8 cellular contexts compared by ENCODE assay signal in genomic region chr18:62741118-62741566, GRCh38. TPM values are rescaled to one million over a fixed set of nuclear protein-coding genes. Genes with fewer than 3 reads are reported as not detected.
A peak's percentile ranks its signal among the peaks of the same experiment; 100 is the strongest.
DNase-seq lines count a peak whose midpoint lies in the region; ATAC-seq and TF ChIP-seq lines count a peak whose summit lies in the region.

No MANE protein-coding gene starts in this region.

- H3K4me1 ChIP-seq in CD4-positive, CD25-positive, alpha-beta regulatory T cell (ENCODE audit: control insufficient read depth, insufficient read depth, low read length, poor library complexity, severe bottlenecking): no peaks in the 10 kb centered on the region
- H3K4me1 ChIP-seq in HUES64 (ENCODE audit: insufficient read depth, low read length) (peaks cover 82% of the 10 kb centered on the region), lower lobe of right lung (peaks cover 26% of the 10 kb centered on the region)

- H3K27ac Mint-ChIP-seq in CD4-positive, CD25-positive, alpha-beta regulatory T cell: peak overlapping the region in 2 of 3 donors; percentile 3 to 40
- H3K27ac Mint-ChIP-seq in stimulated activated effector memory CD8-positive, alpha-beta T cell treated with anti-CD3 and anti-CD28 coated beads, Interleukin-12 subunit alpha, Interleukin-12 subunit beta, amount 100 ng/mL, for 72 hours: no peak overlapping the region

- H3K4me1 Mint-ChIP-seq in CD4-positive, CD25-positive, alpha-beta regulatory T cell: peaks cover 4 to 36% (median 29%) of the 10 kb centered on the region in 4 donors
- H3K4me1 Mint-ChIP-seq in stimulated activated effector memory CD8-positive, alpha-beta T cell treated with anti-CD3 and anti-CD28 coated beads, Interleukin-12 subunit alpha, Interleukin-12 subunit beta, amount 100 ng/mL, for 72 hours: peaks cover 37% of the 10 kb centered on the region

- WGBS in HUES64: 58% methylated on average over 4 of the region's 4 CpGs

- no peaks in the 10 kb centered on the region for H3K36me3 Mint-ChIP-seq in CD4-positive, CD25-positive, alpha-beta regulatory T cell
- H3K36me3 Mint-ChIP-seq in stimulated activated effector memory CD8-positive, alpha-beta T cell treated with anti-CD3 and anti-CD28 coated beads, Interleukin-12 subunit alpha, Interleukin-12 subunit beta, amount 100 ng/mL, for 72 hours: no peaks in the 10 kb centered on the region

- no peak overlapping the region for H3K4me3 Mint-ChIP-seq in CD4-positive, CD25-positive, alpha-beta regulatory T cell
- no peak overlapping the region for H3K4me3 Mint-ChIP-seq in stimulated activated effector memory CD8-positive, alpha-beta T cell treated with anti-CD3 and anti-CD28 coated beads, Interleukin-12 subunit alpha, Interleukin-12 subunit beta, amount 100 ng/mL, for 72 hours

- H3K36me3 ChIP-seq in CD4-positive, CD25-positive, alpha-beta regulatory T cell (ENCODE audit: control insufficient read depth, insufficient read depth, low read length): no peaks in the 10 kb centered on the region
- H3K36me3 ChIP-seq in HUES64 (ENCODE audit: insufficient read depth, low read length): no peaks in the 10 kb centered on the region
- H3K36me3 ChIP-seq in lower lobe of right lung: no peaks in the 10 kb centered on the region

- intact Hi-C loops in lower lobe of right lung (cut with DNase I): no loop called here

- ATAC-seq in CD4-positive, CD25-positive, alpha-beta regulatory T cell (ENCODE audit: low read depth in 2 of 2): peak in 1 of 2 donors; percentile 26
- ATAC-seq in lower lobe of right lung (peak; percentile 35 to 51), HG02870 (IDR thresholded peaks at IDR 0.05; ENCODE audit: unreplicated experiment) (no peak), HG03097 (IDR thresholded peaks at IDR 0.05; ENCODE audit: low FRiP score, unreplicated experiment) (no peak)
- no peak for ATAC-seq in stimulated activated effector memory CD8-positive, alpha-beta T cell treated with anti-CD3 and anti-CD28 coated beads, Interleukin-12 subunit alpha, Interleukin-12 subunit beta, amount 100 ng/mL, for 72 hours

- DNase-seq in CD4-positive, CD25-positive, alpha-beta regulatory T cell: peak in 1 of 3 donors; percentile 21
- DNase-seq in amniotic epithelial cell (ENCODE audit: low read depth): peak; percentile 96
- no peak for DNase-seq in lower lobe of right lung
- no peak for DNase-seq in stimulated activated effector memory CD8-positive, alpha-beta T cell treated with anti-CD3 and anti-CD28 coated beads, Interleukin-12 subunit alpha, Interleukin-12 subunit beta, amount 100 ng/mL, for 72 hours (ENCODE audit: low spot score in 2 of 2)
- DNase-seq in NCI-H2081 (lab: John Stamatoyannopoulos, UW): no peak

- H3K9me3 Mint-ChIP-seq in CD4-positive, CD25-positive, alpha-beta regulatory T cell: peaks cover 0 to 7% (median 0%) of the 10 kb centered on the region in 7 donors
- H3K9me3 Mint-ChIP-seq in stimulated activated effector memory CD8-positive, alpha-beta T cell treated with anti-CD3 and anti-CD28 coated beads, Interleukin-12 subunit alpha, Interleukin-12 subunit beta, amount 100 ng/mL, for 72 hours: no peaks in the 10 kb centered on the region

- H3K27ac ChIP-seq in CD4-positive, CD25-positive, alpha-beta regulatory T cell (ENCODE audit: insufficient read depth, low read length, poor library complexity, severe bottlenecking): no peak overlapping the region
- H3K27ac ChIP-seq in HUES64 (ENCODE audit: low read depth, low read length) (peak overlapping the region; percentile 59), lower lobe of right lung (no peak overlapping the region)

- no peak overlapping the region for H3K9ac ChIP-seq in HUES64 (ENCODE audit: low read depth, low read length)

- H3K27me3 ChIP-seq in CD4-positive, CD25-positive, alpha-beta regulatory T cell (ENCODE audit: control insufficient read depth, insufficient read depth, low read length): no peaks in the 10 kb centered on the region
- H3K27me3 ChIP-seq in HUES64 (ENCODE audit: insufficient read depth, low read length) (no peaks in the 10 kb centered on the region), lower lobe of right lung (ENCODE audit: low read depth) (no peaks in the 10 kb centered on the region)

- no peaks in the 10 kb centered on the region for H3K27me3 Mint-ChIP-seq in CD4-positive, CD25-positive, alpha-beta regulatory T cell

- H3K4me3 ChIP-seq in CD4-positive, CD25-positive, alpha-beta regulatory T cell (ENCODE audit: low read depth, low read length): no peak overlapping the region
- H3K4me3 ChIP-seq in HUES64 (ENCODE audit: low read length) (no peak overlapping the region), lower lobe of right lung (no peak overlapping the region)

- no peaks in the 10 kb centered on the region for H3K9me3 ChIP-seq in CD4-positive, CD25-positive, alpha-beta regulatory T cell (ENCODE audit: control insufficient read depth in 2 of 2, low read length in 2 of 2)
- H3K9me3 ChIP-seq in HUES64 (ENCODE audit: insufficient read depth, low read depth, low read length) (no peaks in the 10 kb centered on the region), lower lobe of right lung (no peaks in the 10 kb centered on the region)

- TF ChIP-seq CTCF in lower lobe of right lung (IDR thresholded peaks at IDR 0.05): no peak

RNA-seq across cellular contexts. Expression of gene PHLPP1, which starts 25.8 kb away (rescaled TPM):
- total RNA-seq in CD4-positive, CD25-positive, alpha-beta regulatory T cell: 20.3 TPM
- under 1 TPM; 0.27 to 0.57 (median 0.52) TPM for polyA plus RNA-seq in CD4-positive, CD25-positive, alpha-beta regulatory T cell
- polyA plus RNA-seq in HUES64 (2013, experiment 1 of 2): 18.5 TPM
- polyA plus RNA-seq in HUES64 (2013, experiment 2 of 2): 18.0 TPM
- 12.6 TPM for total RNA-seq in lower lobe of right lung

Comparison
In these comparisons a context has a peak if more than half of its experiments do, and no peak if none do; other contexts are left out.
1. ATAC-seq: peak in lower lobe of right lung (2 of 2); none in HG02870 (single experiment), stimulated activated effector memory CD8-positive, alpha-beta T cell treated with anti-CD3 and anti-CD28 coated beads, Interleukin-12 subunit alpha, Interleukin-12 subunit beta, amount 100 ng/mL, for 72 hours (single experiment) and HG03097 (single experiment).